In genomic region chr5:164370841-164371240, GRCh38 we compare ENCODE assay signal across 18 cellular contexts.
"Had no signal": no experiment of that assay in that cellular context is flagged by ENCODE, and none has a peak within 500 bp of the region (broad histone marks: within the 10 kb centered on the region; RNA-seq: fewer than 3 reads in every experiment).

No MANE protein-coding gene starts in this region.

- H3K9me3 ChIP-seq: esophagus squamous epithelium, heart right ventricle, mucosa of descending colon, prostate gland, spleen had no signal

- ATAC-seq: heart right ventricle; left lobe of liver; mucosa of descending colon; natural killer cell; sciatic nerve; stimulated activated memory B cell treated with anti-CD40 and anti-IgM and Interleukin-4, amounts not matched to agents 10 μg/mL and 1 μg/mL and 100 μg/mL, for 72 hours had no signal

- H3K4me1 ChIP-seq: esophagus squamous epithelium, heart right ventricle, prostate gland, spleen had no signal

- H3K27ac ChIP-seq: esophagus squamous epithelium, heart right ventricle, prostate gland, spleen had no signal

- H3K27me3 ChIP-seq: esophagus squamous epithelium, heart right ventricle, spleen had no signal

- H3K4me3 ChIP-seq: esophagus squamous epithelium, heart right ventricle, mucosa of descending colon, prostate gland, spleen had no signal

- FAIRE-seq: endometrium, frontal cortex, islet of Langerhans had no signal

- H3K36me3 ChIP-seq: esophagus squamous epithelium, heart right ventricle, prostate gland, spleen had no signal

- DNase-seq: activated B cell treated with CpG ODN at 0.5 μM for 24 hours; activated CD4-positive, alpha-beta T cell treated with anti-CD3 and anti-CD28 coated beads, Interleukin-2, amount 10 ng/mL, durations not matched to agents 24 days and 14 days; activated naive CD4-positive, alpha-beta T cell; aorta; esophagus squamous epithelium; heart right ventricle; mucosa of descending colon; natural killer cell; nucleus accumbens; spleen; stimulated activated CD4-positive, alpha-beta T cell treated with anti-CD3 and anti-CD28 coated beads, Interleukin-1b, Interleukin-23, amount 100 ng/mL, for 48 hours had no signal
